13 cellular contexts compared by ENCODE assay signal in genomic region chr17:27834571-27834970, GRCh38. TPM values are rescaled to one million over a fixed set of nuclear protein-coding genes. Genes with fewer than 3 reads are reported as not detected.
A peak's percentile ranks its signal among the peaks of the same experiment; 100 is the strongest.
DNase-seq lines count a peak whose midpoint lies in the region; ATAC-seq and TF ChIP-seq lines count a peak whose summit lies in the region.
"Had no signal": no experiment of that assay in that cellular context is flagged by ENCODE, and none has a peak within 500 bp of the region (broad histone marks: within the 10 kb centered on the region; RNA-seq: fewer than 3 reads in every experiment).

No MANE protein-coding gene starts in this region.

- no peak overlapping the region for H2AFZ ChIP-seq in mammary epithelial cell (ENCODE audit: low read depth, low read length)
- H2AFZ ChIP-seq: GM23248 had no signal

- H3K27me3 ChIP-seq in mammary epithelial cell (ENCODE audit: insufficient read depth, low read length) = no peaks in the 10 kb centered on the region
- H3K27me3 ChIP-seq in BE2C = no peaks in the 10 kb centered on the region

- no peak for TF ChIP-seq CTCF in mammary epithelial cell (conservative IDR thresholded peaks at IDR 0.05 in 1 of 2, IDR thresholded peaks at IDR 0.05 in 1 of 2; ENCODE audit: extremely low read depth in 1 of 2, insufficient read depth in 1 of 2, low read depth in 1 of 2, low read length in 2 of 2)
- no peak for TF ChIP-seq CTCF in mucosa of descending colon (IDR thresholded peaks at IDR 0.05)
- no peak for TF ChIP-seq CTCF in BE2C (IDR thresholded peaks at IDR 0.05; ENCODE audit: low read depth, low read length)

- H4K20me1 ChIP-seq in mammary epithelial cell (ENCODE audit: insufficient read depth, low read length) = no peaks in the 10 kb centered on the region

- H3K9me3 ChIP-seq in mammary epithelial cell (replicated peaks; ENCODE audit: insufficient read depth, low read length) (no peaks in the 10 kb centered on the region), mucosa of descending colon (no peaks in the 10 kb centered on the region), BE2C (no peaks in the 10 kb centered on the region)
- H3K9me3 ChIP-seq: HAP-1 had no signal

- CTCF ChIA-PET in mammary epithelial cell (lab: Charles Lee; ENCODE audit: low non-redundant PET) = no interaction called here

- H3K27ac ChIP-seq in mammary epithelial cell (ENCODE audit: insufficient read depth, low read depth, low read length) = no peak overlapping the region
- no peak overlapping the region for H3K27ac ChIP-seq in epithelial cell of prostate
- H3K27ac ChIP-seq: C4-2B, GM23248 had no signal

- no peak overlapping the region for H3K4me3 ChIP-seq in mammary epithelial cell (replicated peaks in 1 of 3; ENCODE audit: insufficient read depth in 1 of 3, low read depth in 2 of 3, low read length in 3 of 3)
- H3K4me3 ChIP-seq in mucosa of descending colon = no peak overlapping the region
- no peak overlapping the region for H3K4me3 ChIP-seq in BE2C (ENCODE audit: low read depth, low read length)
- H3K4me3 ChIP-seq: GM23248, HAP-1 had no signal

- no peak overlapping the region for H3K4me2 ChIP-seq in mammary epithelial cell (ENCODE audit: insufficient read depth, low read depth, low read length)

- in situ Hi-C loops in mammary epithelial cell (cut with MboI; ENCODE audit: low sequenced_read_pairs in 2 of 2) = no loop called here

- H3K4me1 ChIP-seq in mammary epithelial cell (ENCODE audit: insufficient read depth, low read length) (peaks cover 14% of the 10 kb centered on the region), mucosa of descending colon (ENCODE audit: low read depth) (no peaks in the 10 kb centered on the region), BE2C (no peaks in the 10 kb centered on the region)
- H3K4me1 ChIP-seq: Caco-2, HAP-1 had no signal

- intact Hi-C loops in mammary epithelial cell (cut with micrococcal nuclease) = no loop called here
- intact Hi-C loops in mucosa of descending colon (cut with DNase I, micrococcal nuclease) = no loop called here

- H3K36me3 ChIP-seq in mammary epithelial cell (ENCODE audit: insufficient read depth, low read length) = no peaks in the 10 kb centered on the region
- H3K36me3 ChIP-seq in mucosa of descending colon (ENCODE audit: low read depth) = no peaks in the 10 kb centered on the region
- no peaks in the 10 kb centered on the region for H3K36me3 ChIP-seq in BE2C
- H3K36me3 ChIP-seq: HAP-1 had no signal

- dilution Hi-C loops in mammary epithelial cell (cut with HindIII; ENCODE audit: low sequenced_read_pairs) = no loop called here

- no TSS peak for BruUV-seq in mammary epithelial cell (replicated peaks; lab: Mats Ljungman, UMichigan)

- H3K9ac ChIP-seq in mammary epithelial cell (ENCODE audit: insufficient read depth, low read length) = no peak overlapping the region
- H3K9ac ChIP-seq: GM23248 had no signal

- peak; percentile 35 for ATAC-seq in mucosa of descending colon

- 35% methylated on average over 3 of the region's 3 CpGs for WGBS in mammary epithelial cell (ENCODE audit: low coverage, missing lambda C conversion rate)

- DNase-seq in mammary epithelial cell (peak; percentile 76), epithelial cell of prostate (ENCODE audit: low read depth, low spot score) (peak; percentile 26), mucosa of descending colon (no peak), BE2C (no peak), dedifferentiated amniotic fluid mesenchymal stem cell (ENCODE audit: extremely low spot score) (no peak), NCI-H1048 (lab: John Stamatoyannopoulos, UW) (no peak)
- DNase-seq: ACHN; CD4-positive, alpha-beta T cell; GM23248 had no signal

- H3K79me2 ChIP-seq in mammary epithelial cell (ENCODE audit: insufficient read depth, low read length) = no peaks in the 10 kb centered on the region

RNA-seq across cellular contexts. Expression of gene NOS2, which starts 34.2 kb away (rescaled TPM):
- total RNA-seq in mammary epithelial cell = not detected
- polyA plus RNA-seq in mammary epithelial cell = not detected
- not detected for polyA minus RNA-seq in mammary epithelial cell
- total RNA-seq in mucosa of descending colon = 10 to 100 TPM; 10.5 to 67.1 (median 11.0) TPM
- polyA plus RNA-seq in BE2C (2012; ENCODE audit: insufficient read depth, insufficient read length, low read depth) = 2.0 TPM
- total RNA-seq: GM23248, HT-29 had no signal
- polyA plus RNA-seq: GM23248 had no signal

RNA-seq across cellular contexts. Expression of gene LYRM9, which starts 58.6 kb away (rescaled TPM):
- total RNA-seq in mammary epithelial cell (1 to 10 TPM; 4.3 to 9.8 TPM), mucosa of descending colon (1 to 10 TPM; 4.7 to 7.2 (median 6.2) TPM)
- polyA plus RNA-seq in mammary epithelial cell = 1.8 TPM
- polyA minus RNA-seq in mammary epithelial cell = 1.3 TPM
- polyA plus RNA-seq in BE2C (2012; ENCODE audit: insufficient read depth, insufficient read length, low read depth) = 3.2 TPM

Comparison
In these comparisons a context has a peak if more than half of its experiments do, and no peak if none do; other contexts are left out.
1. DNase-seq: peak in mammary epithelial cell (single experiment) and epithelial cell of prostate (single experiment); none in mucosa of descending colon (0 of 3), BE2C (single experiment), dedifferentiated amniotic fluid mesenchymal stem cell (single experiment) and NCI-H1048 (single experiment).
2. RNA of gene NOS2, which starts 34.2 kb away (total RNA-seq): 10.5 to 67.1 TPM in mucosa of descending colon; not detected in mammary epithelial cell; every median in the first group is over 10 times any median in the second.